Comparison of ENCODE assay signal across 8 cellular contexts in the genomic region with DNA sequence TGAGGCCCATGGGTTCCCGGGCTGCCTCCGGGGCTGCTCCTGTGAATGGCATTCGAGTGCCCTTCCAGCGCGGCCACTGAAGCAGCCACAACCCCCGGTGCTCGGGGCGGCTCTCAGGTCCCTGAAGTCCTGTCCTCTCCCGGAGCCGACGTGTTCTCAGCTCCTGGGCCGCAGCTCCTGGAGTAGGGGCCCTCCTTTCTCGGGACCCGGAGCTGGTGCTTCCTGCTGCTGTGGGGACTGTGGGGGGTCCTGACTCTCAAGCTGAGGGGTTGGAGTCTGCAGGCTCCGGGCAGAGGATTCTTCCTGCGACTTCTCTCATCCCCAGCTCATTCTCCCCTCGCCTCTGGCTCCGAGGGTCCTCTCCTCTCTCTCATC. TPM values are rescaled to one million over a fixed set of nuclear protein-coding genes. Genes with fewer than 3 reads are reported as not detected.
DNase-seq lines count a peak whose midpoint lies in the region; TF ChIP-seq lines count a peak whose summit lies in the region.
"Not testable (repeated sequence)": the region's sequence is repeated elsewhere in the genome, so short reads cannot be mapped to it uniquely, and the experiment has no call there.

No MANE protein-coding gene starts in this region.

- H4K91ac ChIP-seq in mesenchymal stem cell (ENCODE audit: low read length), result not testable (repeated sequence)

- not testable (repeated sequence) for H3K36me3 ChIP-seq in CD8-positive, alpha-beta memory T cell (ENCODE audit: insufficient read depth, low read length); breast epithelium; mesenchymal stem cell (ENCODE audit: control insufficient read depth in 1 of 2, insufficient read depth in 2 of 2, low read depth in 1 of 2, low read length in 2 of 2); tibial nerve

- POLR2A ChIA-PET in CD8-positive, alpha-beta memory T cell (lab: Charles Lee), result not testable (repeated sequence)
- POLR2A ChIA-PET in activated CD4-positive, alpha-beta memory T cell treated with anti-CD3 and anti-CD28 coated beads for 36 hours (lab: Charles Lee), result interaction anchor here (0.9 kb wide), 1 partner anchor 94 kb away, joined by 3 read pairs; a partner anchor contains a TSS

- H2AK5ac ChIP-seq in mesenchymal stem cell (ENCODE audit: low read length, severe bottlenecking), result not testable (repeated sequence)

- peak overlapping the region; percentile 96 for H3K9ac ChIP-seq in mesenchymal stem cell (ENCODE audit: low read length)

- CTCF ChIA-PET in CD8-positive, alpha-beta memory T cell (lab: Charles Lee), result interaction anchor here (1.1 to 1.5 kb wide), 2 partner anchors 38 to 207 kb away, joined by 4 to 5 read pairs; no protein-coding TSS in a partner anchor
- CTCF ChIA-PET in activated CD4-positive, alpha-beta memory T cell treated with anti-CD3 and anti-CD28 coated beads for 36 hours (lab: Charles Lee), result interaction anchor here (7.9 kb wide), 1 partner anchor 38 kb away, joined by 79 read pairs; no protein-coding TSS in a partner anchor

- H3K27me3 ChIP-seq in CD8-positive, alpha-beta memory T cell (ENCODE audit: insufficient read depth, low read length, poor library complexity, severe bottlenecking); breast epithelium; mesenchymal stem cell (ENCODE audit: control insufficient read depth in 1 of 2, insufficient read depth in 1 of 2, low read length in 2 of 2); tibial nerve: not testable (repeated sequence)

- H4K8ac ChIP-seq in mesenchymal stem cell (ENCODE audit: low read length), result not testable (repeated sequence)

- H3K9me3 Mint-ChIP-seq in CD8-positive, alpha-beta memory T cell; activated CD4-positive, alpha-beta memory T cell treated with anti-CD3 and anti-CD28 coated beads for 36 hours; progenitor cell of endocrine pancreas (ENCODE audit: low read depth): not testable (repeated sequence)

- H3K4me1 Mint-ChIP-seq in CD8-positive, alpha-beta memory T cell, result peaks cover 73 to 81% (median 76%) of the 10 kb centered on the region in 3 donors
- peaks cover 58% of the 10 kb centered on the region for H3K4me1 Mint-ChIP-seq in activated CD4-positive, alpha-beta memory T cell treated with anti-CD3 and anti-CD28 coated beads for 36 hours (ENCODE audit: low read depth)
- peaks cover 20% of the 10 kb centered on the region for H3K4me1 Mint-ChIP-seq in progenitor cell of endocrine pancreas (ENCODE audit: low read depth)

- intact Hi-C loops in activated CD4-positive, alpha-beta memory T cell treated with anti-CD3 and anti-CD28 coated beads for 36 hours (cut with micrococcal nuclease), result loop anchor here (2.0 to 5.0 kb wide), 2 partner anchors 17 to 138 kb away; a partner anchor contains a TSS
- intact Hi-C loops in breast epithelium (cut with DNase I; ENCODE audit: low total_unique reads), result loop anchor here (5.0 kb wide), 1 partner anchor 38 kb away; no protein-coding TSS in a partner anchor

- peaks cover 38% of the 10 kb centered on the region for H3K4me1 ChIP-seq in CD8-positive, alpha-beta memory T cell (ENCODE audit: insufficient read depth, low read length)
- H3K4me1 ChIP-seq in breast epithelium, result not testable (repeated sequence)
- peaks cover 14% of the 10 kb centered on the region for H3K4me1 ChIP-seq in mesenchymal stem cell (ENCODE audit: control insufficient read depth, insufficient read depth, low read depth, low read length)
- peaks cover 0 to 61% (median 28%) of the 10 kb centered on the region in 4 donors for H3K4me1 ChIP-seq in tibial nerve

- H2AFZ ChIP-seq in mesenchymal stem cell (ENCODE audit: low read depth, low read length), result peak overlapping the region; percentile 39

- not testable (repeated sequence) for H2BK15ac ChIP-seq in mesenchymal stem cell (ENCODE audit: low read depth, poor library complexity, severe bottlenecking)

- not testable (repeated sequence) for H3K9me3 ChIP-seq in CD8-positive, alpha-beta memory T cell (ENCODE audit: low read length); breast epithelium; mesenchymal stem cell (ENCODE audit: control insufficient read depth, low read length); tibial nerve

- H2BK12ac ChIP-seq in mesenchymal stem cell (ENCODE audit: low read length in 2 of 2), result peak overlapping the region in 1 of 2 experiments; percentile 39

- H3K4me3 Mint-ChIP-seq in CD8-positive, alpha-beta memory T cell, result peak overlapping the region; percentile 88 to 98 (median 92)
- H3K4me3 Mint-ChIP-seq in activated CD4-positive, alpha-beta memory T cell treated with anti-CD3 and anti-CD28 coated beads for 36 hours, result peak overlapping the region; percentile 79
- peak overlapping the region; percentile 95 for H3K4me3 Mint-ChIP-seq in progenitor cell of endocrine pancreas (ENCODE audit: low read depth)

- not testable (repeated sequence) for TF ChIP-seq EP300 in tibial nerve (IDR thresholded peaks at IDR 0.05)

- not testable (repeated sequence) for TF ChIP-seq CTCF in NB4 (IDR thresholded peaks at IDR 0.05; ENCODE audit: low read depth, low read length); foreskin fibroblast (IDR thresholded peaks at IDR 0.05; ENCODE audit: low read depth, low read length); progenitor cell of endocrine pancreas (IDR thresholded peaks at IDR 0.05; ENCODE audit: unreplicated experiment); tibial nerve (IDR thresholded peaks at IDR 0.05)
- TF ChIP-seq CTCF in breast epithelium (IDR thresholded peaks at IDR 0.05), result peak in 1 of 3 donors; percentile 2

- not testable (repeated sequence) for DNase-seq in CD8-positive, alpha-beta memory T cell; NB4 (ENCODE audit: low read depth); activated CD4-positive, alpha-beta memory T cell treated with anti-CD3 and anti-CD28 coated beads for 36 hours; breast epithelium (ENCODE audit: low spot score in 2 of 2); foreskin fibroblast; mesenchymal stem cell; progenitor cell of endocrine pancreas (ENCODE audit: low spot score, unreplicated experiment); tibial nerve (ENCODE audit: low spot score in 2 of 2)

- H3K23ac ChIP-seq in mesenchymal stem cell (ENCODE audit: low read length in 2 of 2), result peak overlapping the region in 1 of 2 experiments; percentile 93

- H3K36me3 Mint-ChIP-seq in CD8-positive, alpha-beta memory T cell, result peaks cover 0 to 12% (median 0%) of the 10 kb centered on the region in 3 donors
- H3K36me3 Mint-ChIP-seq in activated CD4-positive, alpha-beta memory T cell treated with anti-CD3 and anti-CD28 coated beads for 36 hours; progenitor cell of endocrine pancreas (ENCODE audit: insufficient read depth): not testable (repeated sequence)

- H2BK5ac ChIP-seq in mesenchymal stem cell (ENCODE audit: low read depth, low read length, poor library complexity, severe bottlenecking), result not testable (repeated sequence)

- H3K4me2 ChIP-seq in mesenchymal stem cell (ENCODE audit: low read length, poor library complexity, severe bottlenecking), result peak overlapping the region; percentile 95

- WGBS in mesenchymal stem cell, result 2% methylated on average over 15 of the region's 18 CpGs
- WGBS in tibial nerve, 2 donors, result 6% methylated on average over 14 to 18 of the region's 18 CpGs

- H3K27ac ChIP-seq in CD8-positive, alpha-beta memory T cell (ENCODE audit: low read depth, low read length), result peak overlapping the region; percentile 57
- H3K27ac ChIP-seq in breast epithelium (peak overlapping the region; percentile 89 to 98), mesenchymal stem cell (ENCODE audit: low read length, poor library complexity, severe bottlenecking) (peak overlapping the region; percentile 70), tibial nerve (peak overlapping the region; percentile 91 to 98 (median 98))

- not testable (repeated sequence) for H3K79me1 ChIP-seq in mesenchymal stem cell (replicated peaks; ENCODE audit: low read length, poor library complexity, severe bottlenecking)

- not testable (repeated sequence) for TF ChIP-seq POLR2A in NB4 (IDR thresholded peaks at IDR 0.05; ENCODE audit: extremely low read depth, insufficient read length); breast epithelium (IDR thresholded peaks at IDR 0.05); tibial nerve (IDR thresholded peaks at IDR 0.05)

- peak overlapping the region; percentile 0 to 96 for H3K18ac ChIP-seq in mesenchymal stem cell (ENCODE audit: low read depth in 1 of 2, low read length in 2 of 2)

- peak overlapping the region; percentile 76 for H3K4me3 ChIP-seq in CD8-positive, alpha-beta memory T cell (ENCODE audit: low read length)
- H3K4me3 ChIP-seq in NB4 (ENCODE audit: low read depth, low read length) (peak overlapping the region; percentile 63), breast epithelium (peak overlapping the region; percentile 54 to 81 (median 73)), foreskin fibroblast (ENCODE audit: low read depth in 1 of 2, low read length in 2 of 2) (peak overlapping the region; percentile 85 to 88), mesenchymal stem cell (ENCODE audit: insufficient read depth in 1 of 2, low read depth in 1 of 2, low read length in 2 of 2) (peak overlapping the region; percentile 89 to 91), tibial nerve (peak overlapping the region; percentile 43 to 87 (median 72))

- peak overlapping the region in 1 of 2 experiments; percentile 99 for H3K14ac ChIP-seq in mesenchymal stem cell (ENCODE audit: low read length in 2 of 2)

- H3K27ac Mint-ChIP-seq in CD8-positive, alpha-beta memory T cell, result peak overlapping the region in 7 of 8 donors; percentile 60 to 92 (median 83)
- H3K27ac Mint-ChIP-seq in activated CD4-positive, alpha-beta memory T cell treated with anti-CD3 and anti-CD28 coated beads for 36 hours, result peak overlapping the region; percentile 38
- H3K27ac Mint-ChIP-seq in progenitor cell of endocrine pancreas, result peak overlapping the region; percentile 85

- H3K27me3 Mint-ChIP-seq in CD8-positive, alpha-beta memory T cell; activated CD4-positive, alpha-beta memory T cell treated with anti-CD3 and anti-CD28 coated beads for 36 hours: not testable (repeated sequence)
- peaks cover 46% of the 10 kb centered on the region for H3K27me3 Mint-ChIP-seq in progenitor cell of endocrine pancreas

- peak overlapping the region; percentile 35 for H2BK120ac ChIP-seq in mesenchymal stem cell (ENCODE audit: low read depth, low read length)

- peak overlapping the region in 1 of 2 experiments; percentile 99 for H3K4ac ChIP-seq in mesenchymal stem cell (ENCODE audit: low read depth in 1 of 2, low read length in 2 of 2)

RNA-seq across cellular contexts. Expression of a gene that starts 0.6 kb away (rescaled TPM):
- total RNA-seq in CD8-positive, alpha-beta memory T cell, result 10 to 100 TPM; 12.4 to 12.8 TPM
- 8.2 TPM for polyA plus RNA-seq in CD8-positive, alpha-beta memory T cell
- total RNA-seq in activated CD4-positive, alpha-beta memory T cell treated with anti-CD3 and anti-CD28 coated beads for 36 hours, result 1 to 10 TPM; 7.1 to 8.6 TPM
- 10 to 100 TPM; 14.9 to 28.1 (median 23.6) TPM for total RNA-seq in breast epithelium
- 81.3 TPM for polyA plus RNA-seq in mesenchymal stem cell (2013, experiment 1 of 2)
- 82.5 TPM for polyA plus RNA-seq in mesenchymal stem cell (2013, experiment 2 of 2)
- total RNA-seq in progenitor cell of endocrine pancreas, result 8.9 and 10.1 TPM in 2 replicates
- 10 to 100 TPM; 15.9 to 28.3 (median 23.7) TPM for total RNA-seq in tibial nerve

RNA-seq across cellular contexts. Expression of a gene that starts 47.0 kb away (rescaled TPM):
- total RNA-seq in CD8-positive, alpha-beta memory T cell, result 1,000 to 10,000 TPM; 3,705 to 3,812 TPM
- 8,337 TPM for polyA plus RNA-seq in CD8-positive, alpha-beta memory T cell
- 1,000 to 10,000 TPM; 3,016 to 3,060 TPM for total RNA-seq in activated CD4-positive, alpha-beta memory T cell treated with anti-CD3 and anti-CD28 coated beads for 36 hours
- total RNA-seq in breast epithelium, result 100 to 1,000 TPM; 532 to 813 (median 727) TPM
- 879 TPM for polyA plus RNA-seq in mesenchymal stem cell (2013, experiment 1 of 2)
- polyA plus RNA-seq in mesenchymal stem cell (2013, experiment 2 of 2), result 950 TPM
- 28.2 and 43.4 TPM in 2 replicates for total RNA-seq in progenitor cell of endocrine pancreas
- total RNA-seq in tibial nerve, result 100 to 1,000 TPM; 570 to 933 (median 787) TPM

Comparison
In these comparisons a context has a peak if more than half of its experiments do, and no peak if none do; other contexts are left out.
1. RNA of a gene that starts 47.0 kb away (total RNA-seq): 3,705 to 3,812 TPM in CD8-positive, alpha-beta memory T cell, 3,016 to 3,060 TPM in activated CD4-positive, alpha-beta memory T cell treated with anti-CD3 and anti-CD28 coated beads for 36 hours, 570 to 933 TPM in tibial nerve and 532 to 813 TPM in breast epithelium; 28.2 to 43.4 TPM in progenitor cell of endocrine pancreas; every median in the first group is over 10 times any median in the second.
2. Peak in every context shown above with its lines, with median percentiles within 50 percentile points of each other: H3K27ac ChIP-seq, H3K4me3 ChIP-seq, H3K27ac Mint-ChIP-seq and H3K4me3 Mint-ChIP-seq.